ENCODE assay signal across 19 cellular contexts in genomic region chr16:75710344-75710743, GRCh38. TPM values are rescaled to one million over a fixed set of nuclear protein-coding genes. Genes with fewer than 3 reads are reported as not detected.
DNase-seq lines count a peak whose midpoint lies in the region; ATAC-seq and TF ChIP-seq lines count a peak whose summit lies in the region.
"Had no signal": no experiment of that assay in that cellular context is flagged by ENCODE, and none has a peak within 500 bp of the region (broad histone marks: within the 10 kb centered on the region; RNA-seq: fewer than 3 reads in every experiment).

No MANE protein-coding gene starts in this region.

- TF ChIP-seq CTCF in HEK293 (tag by site-specific recombination; IDR thresholded peaks at IDR 0.05) (no peak), astrocyte of the spinal cord (IDR thresholded peaks at IDR 0.05; ENCODE audit: low read depth, low read length) (no peak), SK-N-SH (IDR thresholded peaks at IDR 0.05) (no peak), mesothelial cell of epicardium (IDR thresholded peaks at IDR 0.05; ENCODE audit: unreplicated experiment) (no peak)

- TF ChIP-seq EP300 in SK-N-SH (IDR thresholded peaks at IDR 0.05; ENCODE audit: borderline replicate concordance in 1 of 2, low read depth in 1 of 2, low read length in 1 of 2), result no peak

- in situ Hi-C loops in astrocyte of the spinal cord (cut with HindIII; ENCODE audit: low sequenced_read_pairs), result no loop called here

- H3K4me2 ChIP-seq in SK-N-SH, result no peak overlapping the region

- H3K79me2 ChIP-seq in SK-N-SH (ENCODE audit: insufficient read depth), result no peaks in the 10 kb centered on the region

- H3K9me2 ChIP-seq in SK-N-SH, result no peaks in the 10 kb centered on the region

- no peaks in the 10 kb centered on the region for H3K27me3 ChIP-seq in SK-N-SH (ENCODE audit: insufficient read depth)
- H3K27me3 ChIP-seq: BE2C had no signal

- POLR2A ChIA-PET in HEK293 (lab: Yijun Ruan, JAX), result no interaction called here
- POLR2A ChIA-PET in SK-N-SH (lab: Yijun Ruan, JAX), result no interaction called here
- POLR2A ChIA-PET in HEK293T (lab: Yijun Ruan, JAX), result no interaction called here

- CTCF ChIA-PET in HEK293 (lab: Yijun Ruan, JAX) (no interaction called here), SK-N-SH (lab: Yijun Ruan, JAX) (interaction anchor here (0.8 kb wide), 1 partner anchor 51 kb away, joined by 3 read pairs; no protein-coding TSS in a partner anchor), HEK293T (lab: Yijun Ruan, JAX) (no interaction called here)

- H3K4me1 ChIP-seq in HEK293 (ENCODE audit: control insufficient read depth, insufficient read depth, low read length) (no peaks in the 10 kb centered on the region), SK-N-SH (ENCODE audit: control insufficient read depth in 1 of 2, insufficient read depth in 2 of 2, low read depth in 1 of 2, low read length in 1 of 2) (no peaks in the 10 kb centered on the region)
- H3K4me1 ChIP-seq: BE2C, HAP-1 had no signal

- H3K27ac Mint-ChIP-seq in natural killer cell treated with Interleukin-12 subunit alpha and Interleukin-12 subunit beta and Interleukin-15 and Interleukin-18, amount 100 ng/mL, for 72 hours, result no peak overlapping the region
- no peak overlapping the region for H3K27ac Mint-ChIP-seq in mesothelial cell of epicardium
- H3K27ac Mint-ChIP-seq: CD4-positive, CD25-positive, alpha-beta regulatory T cell; CD8-positive, alpha-beta memory T cell had no signal

- WGBS in SK-N-SH (ENCODE audit: low lambda C conversion rate), result 53% methylated on average over 2 of the region's 2 CpGs

- H4K20me1 ChIP-seq in SK-N-SH (ENCODE audit: insufficient read depth), result no peaks in the 10 kb centered on the region

- no peak overlapping the region for H3K4me3 Mint-ChIP-seq in natural killer cell treated with Interleukin-12 subunit alpha and Interleukin-12 subunit beta and Interleukin-15 and Interleukin-18, amount 100 ng/mL, for 72 hours
- H3K4me3 Mint-ChIP-seq in mesothelial cell of epicardium, result no peak overlapping the region
- H3K4me3 Mint-ChIP-seq: CD4-positive, CD25-positive, alpha-beta regulatory T cell; CD8-positive, alpha-beta memory T cell had no signal

- no peaks in the 10 kb centered on the region for H3K9me3 Mint-ChIP-seq in natural killer cell treated with Interleukin-12 subunit alpha and Interleukin-12 subunit beta and Interleukin-15 and Interleukin-18, amount 100 ng/mL, for 72 hours
- H3K9me3 Mint-ChIP-seq in mesothelial cell of epicardium, result peaks cover 58% of the 10 kb centered on the region

- no peak overlapping the region for H3K9ac ChIP-seq in SK-N-SH

- no peak overlapping the region for H3K4me3 ChIP-seq in HEK293 (ENCODE audit: low read depth, low read length)
- no peak overlapping the region for H3K4me3 ChIP-seq in astrocyte of the spinal cord (ENCODE audit: low read depth, low read length)
- H3K4me3 ChIP-seq in SK-N-SH (ENCODE audit: low read depth in 2 of 2, low read length in 1 of 2), result no peak overlapping the region
- H3K4me3 ChIP-seq: HAP-1 had no signal

- H3K4me1 Mint-ChIP-seq in natural killer cell treated with Interleukin-12 subunit alpha and Interleukin-12 subunit beta and Interleukin-15 and Interleukin-18, amount 100 ng/mL, for 72 hours (ENCODE audit: low read depth in 2 of 2), result no peaks in the 10 kb centered on the region
- H3K4me1 Mint-ChIP-seq in mesothelial cell of epicardium, result no peaks in the 10 kb centered on the region
- H3K4me1 Mint-ChIP-seq: CD4-positive, CD25-positive, alpha-beta regulatory T cell; CD8-positive, alpha-beta memory T cell had no signal

- ATAC-seq in natural killer cell treated with Interleukin-12 subunit alpha and Interleukin-12 subunit beta and Interleukin-15 and Interleukin-18, amount 100 ng/mL, for 72 hours, result no peak

- no peaks in the 10 kb centered on the region for H3F3A ChIP-seq in SK-N-SH (replicated peaks; ENCODE audit: insufficient read depth)

- H3K36me3 Mint-ChIP-seq in natural killer cell treated with Interleukin-12 subunit alpha and Interleukin-12 subunit beta and Interleukin-15 and Interleukin-18, amount 100 ng/mL, for 72 hours, result peaks cover 4% of the 10 kb centered on the region
- H3K36me3 Mint-ChIP-seq in mesothelial cell of epicardium, result peaks cover 1% of the 10 kb centered on the region
- H3K36me3 Mint-ChIP-seq: CD4-positive, CD25-positive, alpha-beta regulatory T cell had no signal

- H3K36me3 ChIP-seq in HEK293 (ENCODE audit: control insufficient read depth in 2 of 2, insufficient read depth in 1 of 2, low read length in 2 of 2) (no peaks in the 10 kb centered on the region), SK-N-SH (replicated peaks in 1 of 2; ENCODE audit: control insufficient read depth in 1 of 2, insufficient read depth in 2 of 2, low read length in 1 of 2) (no peaks in the 10 kb centered on the region)
- H3K36me3 ChIP-seq: BE2C, HAP-1 had no signal

- no peak overlapping the region for H2AFZ ChIP-seq in SK-N-SH (ENCODE audit: low read depth)

- peaks cover 0 to 2% of the 10 kb centered on the region in 2 donors for H3K27me3 Mint-ChIP-seq in natural killer cell treated with Interleukin-12 subunit alpha and Interleukin-12 subunit beta and Interleukin-15 and Interleukin-18, amount 100 ng/mL, for 72 hours
- no peaks in the 10 kb centered on the region for H3K27me3 Mint-ChIP-seq in mesothelial cell of epicardium (ENCODE audit: low read depth)

- H3K27ac ChIP-seq in HEK293 (ENCODE audit: extremely low read depth, low read depth, low read length), result no peak overlapping the region
- H3K27ac ChIP-seq in SK-N-SH (ENCODE audit: low read depth in 2 of 2, low read length in 1 of 2), result no peak overlapping the region

- DNase-seq in NCI-H69 (lab: John Stamatoyannopoulos, UW), result peak; percentile 1
- DNase-seq in astrocyte of the spinal cord (ENCODE audit: low read depth, low spot score), result peak; percentile 3
- no peak for DNase-seq in SK-N-SH
- DNase-seq in natural killer cell treated with Interleukin-12 subunit alpha and Interleukin-12 subunit beta and Interleukin-15 and Interleukin-18, amount 100 ng/mL, for 72 hours (ENCODE audit: low spot score), result no peak
- no peak for DNase-seq in HEK293T (ENCODE audit: extremely low spot score)
- no peak for DNase-seq in mesothelial cell of epicardium (ENCODE audit: low spot score in 2 of 2, unreplicated experiment in 2 of 2)
- DNase-seq: ACHN; BE2C; C1 segment of cervical spinal cord; CD4-positive, CD25-positive, alpha-beta regulatory T cell; CD8-positive, alpha-beta memory T cell; COR-L47; DMS79 treated with DMSO at 0.1 percent for 48 hours; GF-D8; KG1 had no signal

- no peak for TF ChIP-seq RAD21 in SK-N-SH (IDR thresholded peaks at IDR 0.05; ENCODE audit: low read length)

- no peaks in the 10 kb centered on the region for H3K9me3 ChIP-seq in HEK293 (ENCODE audit: control insufficient read depth, insufficient read depth, low read depth, low read length)
- peaks cover 4% of the 10 kb centered on the region; the same call in 1 of the 2 replicates for H3K9me3 ChIP-seq in SK-N-SH
- H3K9me3 ChIP-seq: BE2C, HAP-1 had no signal

TF ChIP-seq in HEK293, 187 proteins besides CTCF, POLR2A, EP300 and RAD21:
- TF ChIP-seq ZNF626 (tag by site-specific recombination; IDR thresholded peaks at IDR 0.05) (0 out of 2 replicates have a peak, but pooled peaks have one; percentile 21), KLF10 (tag by site-specific recombination; IDR thresholded peaks at IDR 0.05) (no peak), SETDB1 (IDR thresholded peaks at IDR 0.05; ENCODE audit: insufficient read length, low read length) (peak; percentile 98), ZNF596 (tag by site-specific recombination; IDR thresholded peaks at IDR 0.05) (no peak)

TF ChIP-seq in SK-N-SH, 30 proteins besides CTCF, POLR2A, EP300 and RAD21 (continues in another document):
- TF ChIP-seq GABPA (IDR thresholded peaks at IDR 0.05; ENCODE audit: low read depth) (no peak), NRF1 (IDR thresholded peaks at IDR 0.05; ENCODE audit: low read depth, low read length) (no peak), TCF12 (IDR thresholded peaks at IDR 0.05) (no peak), GATA2 (CRISPR knock-in tag; IDR thresholded peaks at IDR 0.05) (no peak)

TF ChIP-seq in HEK293T, 16 proteins besides CTCF, POLR2A, EP300 and RAD21:
- TF ChIP-seq PKNOX1 (IDR thresholded peaks at IDR 0.05), result no peak

RNA-seq across cellular contexts. Expression of gene DUXB, which starts 9.1 kb away (rescaled TPM):
- polyA plus RNA-seq in SK-N-SH (2012; rRNA removed), result not detected in 2 replicates
- polyA plus RNA-seq in SK-N-SH (2012; cell fraction: cytosol; rRNA removed), result not detected in 2 replicates
- not detected in 2 replicates for polyA plus RNA-seq in SK-N-SH (2012; cell fraction: nucleus; rRNA removed)
- total RNA-seq in natural killer cell treated with Interleukin-12 subunit alpha and Interleukin-12 subunit beta and Interleukin-15 and Interleukin-18, amount 100 ng/mL, for 72 hours, result not detected
- total RNA-seq in mesothelial cell of epicardium, result not detected in 3 replicates
- total RNA-seq: CD4-positive, CD25-positive, alpha-beta regulatory T cell; CD8-positive, alpha-beta memory T cell; H1; HT-29 had no signal
- polyA plus RNA-seq: CD4-positive, CD25-positive, alpha-beta regulatory T cell; CD8-positive, alpha-beta memory T cell; H1 had no signal

RNA-seq across cellular contexts. Expression of gene CPHXL, which starts 15.9 kb away (rescaled TPM):
- polyA plus RNA-seq in SK-N-SH (2012; rRNA removed), result not detected in 2 replicates
- not detected in 2 replicates for polyA plus RNA-seq in SK-N-SH (2012; cell fraction: cytosol; rRNA removed)
- polyA plus RNA-seq in SK-N-SH (2012; cell fraction: nucleus; rRNA removed), result not detected in 2 replicates
- not detected for total RNA-seq in natural killer cell treated with Interleukin-12 subunit alpha and Interleukin-12 subunit beta and Interleukin-15 and Interleukin-18, amount 100 ng/mL, for 72 hours
- total RNA-seq in mesothelial cell of epicardium, result not detected in 3 replicates
- total RNA-seq: CD4-positive, CD25-positive, alpha-beta regulatory T cell; CD8-positive, alpha-beta memory T cell; H1; HT-29 had no signal
- polyA plus RNA-seq: CD4-positive, CD25-positive, alpha-beta regulatory T cell; CD8-positive, alpha-beta memory T cell; H1 had no signal

RNA-seq across cellular contexts. Expression of gene CPHXL2, which starts 33.5 kb away (rescaled TPM):
- polyA plus RNA-seq in SK-N-SH (2012; rRNA removed), result not detected in 2 replicates
- not detected in 2 replicates for polyA plus RNA-seq in SK-N-SH (2012; cell fraction: cytosol; rRNA removed)
- not detected in 2 replicates for polyA plus RNA-seq in SK-N-SH (2012; cell fraction: nucleus; rRNA removed)
- total RNA-seq in natural killer cell treated with Interleukin-12 subunit alpha and Interleukin-12 subunit beta and Interleukin-15 and Interleukin-18, amount 100 ng/mL, for 72 hours, result not detected
- not detected in 3 replicates for total RNA-seq in mesothelial cell of epicardium
- total RNA-seq: CD4-positive, CD25-positive, alpha-beta regulatory T cell; CD8-positive, alpha-beta memory T cell; H1; HT-29 had no signal
- polyA plus RNA-seq: CD4-positive, CD25-positive, alpha-beta regulatory T cell; CD8-positive, alpha-beta memory T cell; H1 had no signal

Comparison
In these comparisons a context has a peak if more than half of its experiments do, and no peak if none do; other contexts are left out.
1. DNase-seq: peak in NCI-H69 (single experiment) and astrocyte of the spinal cord (single experiment); none in SK-N-SH (single experiment), natural killer cell treated with Interleukin-12 subunit alpha and Interleukin-12 subunit beta and Interleukin-15 and Interleukin-18, amount 100 ng/mL, for 72 hours (single experiment), HEK293T (single experiment) and mesothelial cell of epicardium (0 of 2).